Comparison of ENCODE assay signal across 3 cellular contexts in genomic region chr9:101191723-101192122, GRCh38.
"Had no signal": no experiment of that assay in that cellular context is flagged by ENCODE, and none has a peak within 500 bp of the region (broad histone marks: within the 10 kb centered on the region; RNA-seq: fewer than 3 reads in every experiment).

No MANE protein-coding gene starts in this region.

- DNase-seq: GDM1, GF-D8 had no signal

- H3K4me3 ChIP-seq: GM12878 had no signal
